ENCODE assay signal across 8 cellular contexts in genomic region chr11:117072517-117073218, GRCh38. TPM values are rescaled to one million over a fixed set of nuclear protein-coding genes. Genes with fewer than 3 reads are reported as not detected.
A peak's percentile ranks its signal among the peaks of the same experiment; 100 is the strongest.
DNase-seq lines count a peak whose midpoint lies in the region; ATAC-seq and TF ChIP-seq lines count a peak whose summit lies in the region.

No MANE protein-coding gene starts in this region.

- peaks cover 6% of the 10 kb centered on the region; the same call in 1 of the 2 replicates for H4K20me1 ChIP-seq in GM23338 (replicated peaks; ENCODE audit: insufficient read depth)

- POLR2A ChIA-PET in AG04449 (lab: Yijun Ruan, JAX): no interaction called here

- no peaks in the 10 kb centered on the region for H3K36me3 ChIP-seq in GM23338 (ENCODE audit: insufficient read depth)

- H3K4me3 ChIP-seq in AG04449 (ENCODE audit: low read depth, low read length): no peak overlapping the region
- no peak overlapping the region for H3K4me3 ChIP-seq in GM23338
- H3K4me3 ChIP-seq in skeletal muscle cell (ENCODE audit: low read depth, low read length): no peak overlapping the region

- DNase-seq in AG04449 (ENCODE audit: low read depth, low spot score) (peak; percentile 56), GM23338 (ENCODE audit: low spot score) (no peak), SKM-1 treated with dmso at 0.1 percent for 144 hours (lab: John Stamatoyannopoulos, UW; ENCODE audit: unreplicated experiment) (peak; percentile 87), fibroblast of peridontal ligament (ENCODE audit: extremely low read depth) (peak; percentile 96), skeletal muscle cell (ENCODE audit: low read depth) (peak; percentile 75), germinal center (ENCODE audit: low spot score) (no peak)

- no peaks in the 10 kb centered on the region for H3K9me3 Mint-ChIP-seq in GM23338

- H3K27me3 Mint-ChIP-seq in GM23338 (ENCODE audit: insufficient read depth, low read depth, poor library complexity): peaks cover 1% of the 10 kb centered on the region

- peaks cover 24% of the 10 kb centered on the region for H3K4me1 Mint-ChIP-seq in GM23338

- no peaks in the 10 kb centered on the region for H3K9me2 ChIP-seq in GM23338 (ENCODE audit: insufficient read depth)

- no peaks in the 10 kb centered on the region for H3F3A ChIP-seq in GM23338 (replicated peaks; ENCODE audit: low read depth)

- no peaks in the 10 kb centered on the region; the same call in 2 of the 3 replicates for H3K36me3 Mint-ChIP-seq in GM23338 (ENCODE audit: low read depth)

- H3K27me3 ChIP-seq in GM23338 (ENCODE audit: insufficient read depth): no peaks in the 10 kb centered on the region

- H3K4me1 ChIP-seq in GM23338 (ENCODE audit: insufficient read depth): peaks cover 23% of the 10 kb centered on the region

- no peak overlapping the region for H3K4me3 Mint-ChIP-seq in GM23338

- ATAC-seq in GM23338: no peak
- no peak for ATAC-seq in HG03469 (IDR thresholded peaks at IDR 0.05; ENCODE audit: unreplicated experiment)
- no peak for ATAC-seq in GM21528 (IDR thresholded peaks at IDR 0.05; ENCODE audit: low FRiP score, unreplicated experiment)

- H3K4me2 ChIP-seq in GM23338: no peak overlapping the region

- no peak overlapping the region; the same call in 1 of the 2 replicates for H3K27ac ChIP-seq in GM23338 (ENCODE audit: low read depth)

- H3K27ac Mint-ChIP-seq in GM23338: peak overlapping the region; percentile 73

- CTCF ChIA-PET in AG04449 (lab: Yijun Ruan, JAX): interaction anchor here (1.2 to 1.8 kb wide), 3 partner anchors 13 to 33 kb away, joined by 3 to 8 read pairs (median 4); no protein-coding TSS in a partner anchor

- H2AFZ ChIP-seq in GM23338: no peak overlapping the region

- no peak for TF ChIP-seq CTCF in AG04449 (IDR thresholded peaks at IDR 0.05; ENCODE audit: insufficient read depth, low read length, missing control alignments)
- no peak for TF ChIP-seq CTCF in GM23338 (conservative IDR thresholded peaks at IDR 0.05; ENCODE audit: low read depth in 2 of 2)

- peaks cover 98% of the 10 kb centered on the region for H3K79me2 ChIP-seq in GM23338 (replicated peaks; ENCODE audit: insufficient read depth)

TF ChIP-seq in GM23338, 12 proteins besides CTCF, POLR2A, EP300 and RAD21:
- no peak for TF ChIP-seq EZH2 (IDR thresholded peaks at IDR 0.05; ENCODE audit: low read depth, unreplicated experiment)
- no peak for TF ChIP-seq ZNF331 (CRISPR knock-in tag; IDR thresholded peaks at IDR 0.05; ENCODE audit: low read depth)
- no peak for TF ChIP-seq STAT1 (IDR thresholded peaks at IDR 0.05; ENCODE audit: unreplicated experiment)
- no peak for TF ChIP-seq POLR2AphosphoS5 (IDR thresholded peaks at IDR 0.05; ENCODE audit: low read depth)
- TF ChIP-seq, protein P1, sequence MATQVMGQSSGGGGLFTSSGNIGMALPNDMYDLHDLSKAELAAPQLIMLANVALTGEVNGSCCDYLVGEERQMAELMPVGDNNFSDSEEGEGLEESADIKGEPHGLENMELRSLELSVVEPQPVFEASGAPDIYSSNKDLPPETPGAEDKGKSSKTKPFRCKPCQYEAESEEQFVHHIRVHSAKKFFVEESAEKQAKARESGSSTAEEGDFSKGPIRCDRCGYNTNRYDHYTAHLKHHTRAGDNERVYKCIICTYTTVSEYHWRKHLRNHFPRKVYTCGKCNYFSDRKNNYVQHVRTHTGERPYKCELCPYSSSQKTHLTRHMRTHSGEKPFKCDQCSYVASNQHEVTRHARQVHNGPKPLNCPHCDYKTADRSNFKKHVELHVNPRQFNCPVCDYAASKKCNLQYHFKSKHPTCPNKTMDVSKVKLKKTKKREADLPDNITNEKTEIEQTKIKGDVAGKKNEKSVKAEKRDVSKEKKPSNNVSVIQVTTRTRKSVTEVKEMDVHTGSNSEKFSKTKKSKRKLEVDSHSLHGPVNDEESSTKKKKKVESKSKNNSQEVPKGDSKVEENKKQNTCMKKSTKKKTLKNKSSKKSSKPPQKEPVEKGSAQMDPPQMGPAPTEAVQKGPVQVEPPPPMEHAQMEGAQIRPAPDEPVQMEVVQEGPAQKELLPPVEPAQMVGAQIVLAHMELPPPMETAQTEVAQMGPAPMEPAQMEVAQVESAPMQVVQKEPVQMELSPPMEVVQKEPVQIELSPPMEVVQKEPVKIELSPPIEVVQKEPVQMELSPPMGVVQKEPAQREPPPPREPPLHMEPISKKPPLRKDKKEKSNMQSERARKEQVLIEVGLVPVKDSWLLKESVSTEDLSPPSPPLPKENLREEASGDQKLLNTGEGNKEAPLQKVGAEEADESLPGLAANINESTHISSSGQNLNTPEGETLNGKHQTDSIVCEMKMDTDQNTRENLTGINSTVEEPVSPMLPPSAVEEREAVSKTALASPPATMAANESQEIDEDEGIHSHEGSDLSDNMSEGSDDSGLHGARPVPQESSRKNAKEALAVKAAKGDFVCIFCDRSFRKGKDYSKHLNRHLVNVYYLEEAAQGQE (IDR thresholded peaks at IDR 0.05; ENCODE audit: unreplicated experiment): no peak
- TF ChIP-seq EZH2phosphoT487 (IDR thresholded peaks at IDR 0.05; ENCODE audit: unreplicated experiment): no peak
- TF ChIP-seq JUNB (IDR thresholded peaks at IDR 0.05; ENCODE audit: unreplicated experiment): no peak
- TF ChIP-seq NANOG (IDR thresholded peaks at IDR 0.05; ENCODE audit: borderline replicate concordance): no peak
- TF ChIP-seq, protein P2, sequence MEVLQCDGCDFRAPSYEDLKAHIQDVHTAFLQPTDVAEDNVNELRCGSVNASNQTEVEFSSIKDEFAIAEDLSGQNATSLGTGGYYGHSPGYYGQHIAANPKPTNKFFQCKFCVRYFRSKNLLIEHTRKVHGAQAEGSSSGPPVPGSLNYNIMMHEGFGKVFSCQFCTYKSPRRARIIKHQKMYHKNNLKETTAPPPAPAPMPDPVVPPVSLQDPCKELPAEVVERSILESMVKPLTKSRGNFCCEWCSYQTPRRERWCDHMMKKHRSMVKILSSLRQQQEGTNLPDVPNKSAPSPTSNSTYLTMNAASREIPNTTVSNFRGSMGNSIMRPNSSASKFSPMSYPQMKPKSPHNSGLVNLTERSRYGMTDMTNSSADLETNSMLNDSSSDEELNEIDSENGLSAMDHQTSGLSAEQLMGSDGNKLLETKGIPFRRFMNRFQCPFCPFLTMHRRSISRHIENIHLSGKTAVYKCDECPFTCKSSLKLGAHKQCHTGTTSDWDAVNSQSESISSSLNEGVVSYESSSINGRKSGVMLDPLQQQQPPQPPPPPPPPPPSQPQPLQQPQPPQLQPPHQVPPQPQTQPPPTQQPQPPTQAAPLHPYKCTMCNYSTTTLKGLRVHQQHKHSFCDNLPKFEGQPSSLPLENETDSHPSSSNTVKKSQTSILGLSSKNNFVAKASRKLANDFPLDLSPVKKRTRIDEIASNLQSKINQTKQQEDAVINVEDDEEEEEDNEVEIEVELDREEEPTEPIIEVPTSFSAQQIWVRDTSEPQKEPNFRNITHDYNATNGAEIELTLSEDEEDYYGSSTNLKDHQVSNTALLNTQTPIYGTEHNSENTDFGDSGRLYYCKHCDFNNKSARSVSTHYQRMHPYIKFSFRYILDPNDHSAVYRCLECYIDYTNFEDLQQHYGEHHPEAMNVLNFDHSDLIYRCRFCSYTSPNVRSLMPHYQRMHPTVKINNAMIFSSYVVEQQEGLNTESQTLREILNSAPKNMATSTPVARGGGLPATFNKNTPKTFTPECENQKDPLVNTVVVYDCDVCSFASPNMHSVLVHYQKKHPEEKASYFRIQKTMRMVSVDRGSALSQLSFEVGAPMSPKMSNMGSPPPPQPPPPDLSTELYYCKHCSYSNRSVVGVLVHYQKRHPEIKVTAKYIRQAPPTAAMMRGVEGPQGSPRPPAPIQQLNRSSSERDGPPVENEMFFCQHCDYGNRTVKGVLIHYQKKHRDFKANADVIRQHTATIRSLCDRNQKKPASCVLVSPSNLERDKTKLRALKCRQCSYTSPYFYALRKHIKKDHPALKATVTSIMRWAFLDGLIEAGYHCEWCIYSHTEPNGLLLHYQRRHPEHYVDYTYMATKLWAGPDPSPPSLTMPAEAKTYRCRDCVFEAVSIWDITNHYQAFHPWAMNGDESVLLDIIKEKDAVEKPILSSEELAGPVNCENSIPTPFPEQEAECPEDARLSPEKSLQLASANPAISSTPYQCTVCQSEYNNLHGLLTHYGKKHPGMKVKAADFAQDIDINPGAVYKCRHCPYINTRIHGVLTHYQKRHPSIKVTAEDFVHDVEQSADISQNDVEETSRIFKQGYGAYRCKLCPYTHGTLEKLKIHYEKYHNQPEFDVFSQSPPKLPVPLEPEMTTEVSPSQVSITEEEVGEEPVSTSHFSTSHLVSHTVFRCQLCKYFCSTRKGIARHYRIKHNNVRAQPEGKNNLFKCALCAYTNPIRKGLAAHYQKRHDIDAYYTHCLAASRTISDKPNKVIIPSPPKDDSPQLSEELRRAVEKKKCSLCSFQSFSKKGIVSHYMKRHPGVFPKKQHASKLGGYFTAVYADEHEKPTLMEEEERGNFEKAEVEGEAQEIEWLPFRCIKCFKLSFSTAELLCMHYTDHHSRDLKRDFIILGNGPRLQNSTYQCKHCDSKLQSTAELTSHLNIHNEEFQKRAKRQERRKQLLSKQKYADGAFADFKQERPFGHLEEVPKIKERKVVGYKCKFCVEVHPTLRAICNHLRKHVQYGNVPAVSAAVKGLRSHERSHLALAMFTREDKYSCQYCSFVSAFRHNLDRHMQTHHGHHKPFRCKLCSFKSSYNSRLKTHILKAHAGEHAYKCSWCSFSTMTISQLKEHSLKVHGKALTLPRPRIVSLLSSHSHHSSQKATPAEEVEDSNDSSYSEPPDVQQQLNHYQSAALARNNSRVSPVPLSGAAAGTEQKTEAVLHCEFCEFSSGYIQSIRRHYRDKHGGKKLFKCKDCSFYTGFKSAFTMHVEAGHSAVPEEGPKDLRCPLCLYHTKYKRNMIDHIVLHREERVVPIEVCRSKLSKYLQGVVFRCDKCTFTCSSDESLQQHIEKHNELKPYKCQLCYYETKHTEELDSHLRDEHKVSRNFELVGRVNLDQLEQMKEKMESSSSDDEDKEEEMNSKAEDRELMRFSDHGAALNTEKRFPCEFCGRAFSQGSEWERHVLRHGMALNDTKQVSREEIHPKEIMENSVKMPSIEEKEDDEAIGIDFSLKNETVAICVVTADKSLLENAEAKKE (CRISPR knock-in tag; IDR thresholded peaks at IDR 0.05): no peak
- TF ChIP-seq, protein P3, sequence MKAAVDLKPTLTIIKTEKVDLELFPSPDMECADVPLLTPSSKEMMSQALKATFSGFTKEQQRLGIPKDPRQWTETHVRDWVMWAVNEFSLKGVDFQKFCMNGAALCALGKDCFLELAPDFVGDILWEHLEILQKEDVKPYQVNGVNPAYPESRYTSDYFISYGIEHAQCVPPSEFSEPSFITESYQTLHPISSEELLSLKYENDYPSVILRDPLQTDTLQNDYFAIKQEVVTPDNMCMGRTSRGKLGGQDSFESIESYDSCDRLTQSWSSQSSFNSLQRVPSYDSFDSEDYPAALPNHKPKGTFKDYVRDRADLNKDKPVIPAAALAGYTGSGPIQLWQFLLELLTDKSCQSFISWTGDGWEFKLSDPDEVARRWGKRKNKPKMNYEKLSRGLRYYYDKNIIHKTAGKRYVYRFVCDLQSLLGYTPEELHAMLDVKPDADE (IDR thresholded peaks at IDR 0.05): no peak
- no peak for TF ChIP-seq CREB1 (CRISPR knock-in tag; IDR thresholded peaks at IDR 0.05; ENCODE audit: low read depth)
- no peak for TF ChIP-seq ZNF114 (CRISPR knock-in tag; IDR thresholded peaks at IDR 0.05)

RNA-seq across cellular contexts. Expression of gene SIK3, which starts 25.6 kb away (rescaled TPM):
- total RNA-seq in GM23338 (2014; rRNA removed; shearing (Covaris generic)): 27.8 and 33.9 TPM in 2 replicates
- polyA plus RNA-seq in GM23338 (2016; fragmentation: Nextera tagmentation; extraction: Ambion mirVana): 6.1 and 7.3 TPM in 2 replicates

Comparison
In these comparisons a context has a peak if more than half of its experiments do, and no peak if none do; other contexts are left out.
1. DNase-seq: peak in AG04449 (single experiment), SKM-1 treated with dmso at 0.1 percent for 144 hours (single experiment), fibroblast of peridontal ligament (single experiment) and skeletal muscle cell (single experiment); none in GM23338 (single experiment) and germinal center (single experiment).